In genomic region chr19:28633223-28634030, GRCh38 we compare ENCODE assay signal across 8 cellular contexts.
DNase-seq lines count a peak whose midpoint lies in the region; ATAC-seq and TF ChIP-seq lines count a peak whose summit lies in the region.

No MANE protein-coding gene starts in this region.

- no peaks in the 10 kb centered on the region for H3K9me3 ChIP-seq in lower lobe of right lung

- intact Hi-C loops in lower lobe of right lung (cut with DNase I), result no loop called here

- in situ Hi-C loops in brain microvascular endothelial cell (cut with HindIII; ENCODE audit: low pct_ligation_motif_present, low sequenced_read_pairs), result no loop called here

- TF ChIP-seq CTCF in LNCAP (IDR thresholded peaks at IDR 0.05) (peak; percentile 97), brain microvascular endothelial cell (IDR thresholded peaks at IDR 0.05; ENCODE audit: low read depth, low read length, missing control alignments) (peak; percentile 96), lower lobe of right lung (IDR thresholded peaks at IDR 0.05) (peak; percentile 89)

- H3K36me3 ChIP-seq in brain microvascular endothelial cell (replicated peaks), result no peaks in the 10 kb centered on the region
- no peaks in the 10 kb centered on the region for H3K36me3 ChIP-seq in lower lobe of right lung

- no peak overlapping the region for H3K4me3 ChIP-seq in brain microvascular endothelial cell (ENCODE audit: low read depth, low read length)
- H3K4me3 ChIP-seq in lower lobe of right lung, result no peak overlapping the region

- no peaks in the 10 kb centered on the region for H3K4me1 ChIP-seq in lower lobe of right lung

- H3K27ac ChIP-seq in brain microvascular endothelial cell, result no peak overlapping the region
- H3K27ac ChIP-seq in lower lobe of right lung, result no peak overlapping the region

- peak; percentile 75 for ATAC-seq in SK-N-SH treated with all-trans-retinoic acid at 6 μM for 48 hours
- peak; percentile 79 to 89 for ATAC-seq in lower lobe of right lung
- no peak for ATAC-seq in GM21529 (IDR thresholded peaks at IDR 0.05; ENCODE audit: unreplicated experiment)
- ATAC-seq in GM19452 (IDR thresholded peaks at IDR 0.05; ENCODE audit: unreplicated experiment), result no peak

- H3K27me3 ChIP-seq in brain microvascular endothelial cell (replicated peaks) (no peaks in the 10 kb centered on the region), lower lobe of right lung (ENCODE audit: low read depth) (no peaks in the 10 kb centered on the region)

- DNase-seq in Daoy (ENCODE audit: low read depth), result peak; percentile 77
- peak; percentile 20 for DNase-seq in brain microvascular endothelial cell
- peak; percentile 60 for DNase-seq in lower lobe of right lung
- peak; percentile 3 to 8 for DNase-seq in stimulated activated CD8-positive, alpha-beta memory T cell treated with anti-CD3 and anti-CD28 coated beads, Interleukin-7, amount 100 ng/mL, for 48 hours (ENCODE audit: extremely low read depth in 1 of 2, low read depth in 1 of 2)

TF ChIP-seq in SK-N-SH treated with all-trans-retinoic acid at 6 μM for 48 hours, 23 proteins besides CTCF, POLR2A, EP300 and RAD21:
- no peak for TF ChIP-seq TOX (CRISPR knock-in tag; IDR thresholded peaks at IDR 0.05; ENCODE audit: borderline replicate concordance)
- TF ChIP-seq ESRRG (CRISPR knock-in tag; IDR thresholded peaks at IDR 0.05), result no peak
- TF ChIP-seq RARB (CRISPR knock-in tag; IDR thresholded peaks at IDR 0.05), result no peak
- no peak for TF ChIP-seq SNAI2 (CRISPR knock-in tag; IDR thresholded peaks at IDR 0.05)
- TF ChIP-seq TSHZ2 (CRISPR knock-in tag; IDR thresholded peaks at IDR 0.05), result no peak
- no peak for TF ChIP-seq TCF4 (CRISPR knock-in tag; IDR thresholded peaks at IDR 0.05; ENCODE audit: borderline replicate concordance)
- no peak for TF ChIP-seq ZNF565 (CRISPR knock-in tag; conservative IDR thresholded peaks at IDR 0.05; ENCODE audit: low read depth)
- TF ChIP-seq, protein P1, sequence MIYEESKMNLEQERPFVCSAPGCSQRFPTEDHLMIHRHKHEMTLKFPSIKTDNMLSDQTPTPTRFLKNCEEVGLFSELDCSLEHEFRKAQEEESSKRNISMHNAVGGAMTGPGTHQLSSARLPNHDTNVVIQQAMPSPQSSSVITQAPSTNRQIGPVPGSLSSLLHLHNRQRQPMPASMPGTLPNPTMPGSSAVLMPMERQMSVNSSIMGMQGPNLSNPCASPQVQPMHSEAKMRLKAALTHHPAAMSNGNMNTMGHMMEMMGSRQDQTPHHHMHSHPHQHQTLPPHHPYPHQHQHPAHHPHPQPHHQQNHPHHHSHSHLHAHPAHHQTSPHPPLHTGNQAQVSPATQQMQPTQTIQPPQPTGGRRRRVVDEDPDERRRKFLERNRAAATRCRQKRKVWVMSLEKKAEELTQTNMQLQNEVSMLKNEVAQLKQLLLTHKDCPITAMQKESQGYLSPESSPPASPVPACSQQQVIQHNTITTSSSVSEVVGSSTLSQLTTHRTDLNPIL (CRISPR knock-in tag; IDR thresholded peaks at IDR 0.05; ENCODE audit: low read depth), result no peak

Comparison
In these comparisons a context has a peak if more than half of its experiments do, and no peak if none do; other contexts are left out.
1. DNase-seq: peak in every context shown above with its lines; median percentile 77 in Daoy; 60 in lower lobe of right lung; 20 in brain microvascular endothelial cell; 6 in stimulated activated CD8-positive, alpha-beta memory T cell treated with anti-CD3 and anti-CD28 coated beads, Interleukin-7, amount 100 ng/mL, for 48 hours.
2. ATAC-seq: peak in SK-N-SH treated with all-trans-retinoic acid at 6 μM for 48 hours (single experiment) and lower lobe of right lung (2 of 2); none in GM21529 (single experiment) and GM19452 (single experiment).
3. Peak in every context shown above with its lines, with median percentiles within 50 percentile points of each other: CTCF ChIP-seq.